Comparison of ENCODE assay signal across 22 cellular contexts in the genomic region with DNA sequence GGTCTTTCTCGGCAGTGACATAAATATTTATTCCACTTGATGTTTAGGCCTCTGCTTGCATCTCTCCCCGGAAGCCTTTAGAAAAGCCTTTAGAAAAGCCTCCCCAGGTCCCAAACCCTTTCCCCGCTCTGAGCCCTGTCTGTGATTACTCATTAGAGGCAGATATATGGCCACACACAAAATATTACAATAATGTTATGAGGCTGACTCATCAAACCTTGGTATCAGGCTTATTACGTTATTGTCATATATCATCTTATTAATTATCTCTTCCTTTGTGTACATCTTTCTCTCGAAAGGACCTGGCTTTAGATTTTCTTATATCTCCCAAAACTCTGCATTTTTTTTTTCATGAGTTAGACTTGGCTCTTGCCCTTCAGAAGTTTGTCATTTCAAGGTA.
A peak's percentile ranks its signal among the peaks of the same experiment; 100 is the strongest.
DNase-seq lines count a peak whose midpoint lies in the region; ATAC-seq and TF ChIP-seq lines count a peak whose summit lies in the region.
"Had no signal": no experiment of that assay in that cellular context is flagged by ENCODE, and none has a peak within 500 bp of the region (broad histone marks: within the 10 kb centered on the region; RNA-seq: fewer than 3 reads in every experiment).

No MANE protein-coding gene starts in this region.

- H3K4me2 ChIP-seq in hepatocyte = no peak overlapping the region

- intact Hi-C loops in stomach (cut with DNase I; ENCODE audit: low total_unique reads) = no loop called here

- no peak for TF ChIP-seq EP300 in stomach (IDR thresholded peaks at IDR 0.05)

- no peak overlapping the region for H2AFZ ChIP-seq in hepatocyte

- TF ChIP-seq CTCF in hepatocyte (IDR thresholded peaks at IDR 0.05; ENCODE audit: poor library complexity) = no peak
- no peak for TF ChIP-seq CTCF in stomach (IDR thresholded peaks at IDR 0.05)

- ATAC-seq in GM21367 (IDR thresholded peaks at IDR 0.05; ENCODE audit: unreplicated experiment) = no peak
- ATAC-seq: activated CD8-positive, alpha-beta T cell treated with anti-CD3 and anti-CD28 coated beads for 36 hours; activated T-cell treated with anti-CD3 and anti-CD28 coated beads, Interleukin-2, amount 50 U/mL, for 4 hours; stimulated activated effector memory CD8-positive, alpha-beta T cell treated with anti-CD3 and anti-CD28 coated beads, Interleukin-12 subunit alpha, Interleukin-12 subunit beta, amount 100 ng/mL, for 72 hours; WTC11 had no signal

- H3K9me2 ChIP-seq in hepatocyte (replicated peaks; ENCODE audit: insufficient read depth) = no peaks in the 10 kb centered on the region

- no peaks in the 10 kb centered on the region for H4K20me1 ChIP-seq in hepatocyte (ENCODE audit: insufficient read depth, poor library complexity, severe bottlenecking)

- 73% methylated on average over 5 of the region's 5 CpGs for WGBS in hepatocyte (ENCODE audit: low lambda C conversion rate, missing lambda C conversion rate)
- 79 to 85% (median 83%) methylated on average over 5 of the region's 5 CpGs for WGBS in stomach, 5 donors

- H3K4me3 ChIP-seq in hepatocyte (no peak overlapping the region), stomach (no peak overlapping the region)
- H3K4me3 ChIP-seq: left lung had no signal

- peak overlapping the region; percentile 67 for H3K27ac ChIP-seq in hepatocyte
- peak overlapping the region in 4 of 5 donors; percentile 16 to 76 (median 70) for H3K27ac ChIP-seq in stomach
- H3K27ac ChIP-seq: epithelial cell of prostate, neutrophil had no signal

- H3K9me3 ChIP-seq in hepatocyte (ENCODE audit: low read depth) (no peaks in the 10 kb centered on the region), stomach (no peaks in the 10 kb centered on the region)
- H3K9me3 ChIP-seq: left lung, neutrophil had no signal

- no peaks in the 10 kb centered on the region for H3K79me2 ChIP-seq in hepatocyte

- no peak for TF ChIP-seq POLR2A in stomach (IDR thresholded peaks at IDR 0.05)

- H3K27me3 ChIP-seq in hepatocyte (no peaks in the 10 kb centered on the region), stomach (no peaks in the 10 kb centered on the region)
- H3K27me3 ChIP-seq: left lung, neutrophil had no signal

- peaks cover 17% of the 10 kb centered on the region for H3K4me1 ChIP-seq in hepatocyte (ENCODE audit: insufficient read depth)
- peaks cover 0 to 19% (median 8%) of the 10 kb centered on the region in 4 donors for H3K4me1 ChIP-seq in stomach

- DNase-seq in HS-5 (ENCODE audit: low read depth) (peak; percentile 26), amniotic epithelial cell (ENCODE audit: low read depth) (peak; percentile 85), hepatocyte (ENCODE audit: low spot score) (no peak), stomach (no peak), SHP77 (lab: John Stamatoyannopoulos, UW) (no peak)
- no peak for DNase-seq in activated CD4-positive, alpha-beta T cell treated with anti-CD3 and anti-CD28 coated beads, Interleukin-2, amount 50 U/mL, for 48 hours
- no peak for DNase-seq in stimulated activated CD4-positive, alpha-beta T cell treated with anti-CD3 and anti-CD28 coated beads, Interleukin-4, amount 100 ng/mL, for 1 hour
- DNase-seq: activated CD8-positive, alpha-beta T cell treated with anti-CD3 and anti-CD28 coated beads for 36 hours; activated naive CD4-positive, alpha-beta T cell treated with anti-CD3 and anti-CD28 coated beads, Interleukin-2, amount 10 ng/mL, durations not matched to agents 7 days and 5 days; activated T-cell treated with anti-CD3 and anti-CD28 coated beads, Interleukin-2, amount 50 U/mL, for 4 hours; dermis blood vessel endothelial cell; DND-41; left lung; NCI-H1092 treated with DMSO at 0.1 percent for 48 hours; NCI-H526 treated with DMSO at 0.1 percent for 48 hours; retina; trophoblast cell had no signal

- H3K36me3 ChIP-seq in hepatocyte (replicated peaks; ENCODE audit: insufficient read depth, low read depth) (no peaks in the 10 kb centered on the region), stomach (peaks cover 0 to 5% (median 0%) of the 10 kb centered on the region in 4 donors)
- H3K36me3 ChIP-seq: left lung, neutrophil had no signal

Comparison
In these comparisons a context has a peak if more than half of its experiments do, and no peak if none do; other contexts are left out.
1. DNase-seq: peak in HS-5 (single experiment) and amniotic epithelial cell (single experiment); none in hepatocyte (single experiment), stomach (single experiment), activated CD4-positive, alpha-beta T cell treated with anti-CD3 and anti-CD28 coated beads, Interleukin-2, amount 50 U/mL, for 48 hours (0 of 2), SHP77 (0 of 2) and stimulated activated CD4-positive, alpha-beta T cell treated with anti-CD3 and anti-CD28 coated beads, Interleukin-4, amount 100 ng/mL, for 1 hour (single experiment).